In the genomic region with DNA sequence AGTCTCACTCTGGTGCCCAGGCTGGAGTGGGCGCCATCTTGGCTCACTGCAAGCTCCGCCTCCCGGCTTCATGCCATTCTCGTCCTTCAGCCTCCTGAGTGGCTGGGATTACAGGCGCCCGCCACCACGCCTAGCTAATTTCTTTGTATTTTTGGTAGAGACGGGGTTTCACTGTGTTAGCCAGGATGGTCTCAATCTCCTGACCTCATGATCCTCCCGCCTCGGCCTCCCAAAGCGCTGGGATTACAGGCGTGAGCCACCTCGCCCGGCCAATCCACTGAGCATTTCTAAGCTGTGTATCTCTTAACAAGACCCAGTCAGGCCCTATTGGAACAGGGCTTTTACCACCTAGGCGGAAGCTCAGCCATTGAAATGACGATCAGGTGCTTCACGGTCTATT, we compare ENCODE assay signal across 8 cellular contexts. TPM values are rescaled to one million over a fixed set of nuclear protein-coding genes. Genes with fewer than 3 reads are reported as not detected.
DNase-seq lines count a peak whose midpoint lies in the region; FAIRE-seq and TF ChIP-seq lines count a peak whose summit lies in the region.
"Not testable (repeated sequence)": the region's sequence is repeated elsewhere in the genome, so short reads cannot be mapped to it uniquely, and the experiment has no call there.

No MANE protein-coding gene starts in this region.

- not testable (repeated sequence) for DNase-seq in CD14-positive monocyte (ENCODE audit: low spot score); PC-9; activated CD4-positive, alpha-beta memory T cell treated with anti-CD3 and anti-CD28 coated beads for 36 hours; activated T-helper 1 cell treated with anti-CD3 and anti-CD28 coated beads, Interleukin-12 subunit alpha, Interleukin-12 subunit beta, Interleukin-2, Interleukin-4 antibody, amounts not matched to agents 30 ng/mL and 10 ng/mL and 1 ng/mL, durations not matched to agents 14 hours and 24 hours and 36 hours (ENCODE audit: low spot score); caudate nucleus (lab: John Stamatoyannopoulos, UW)
- peak; percentile 61 for DNase-seq in kidney

- not testable (repeated sequence) for H3K9ac ChIP-seq in kidney (ENCODE audit: low read length in 2 of 2)

- not testable (repeated sequence) for H3K4me3 Mint-ChIP-seq in CD14-positive monocyte; activated CD4-positive, alpha-beta memory T cell treated with anti-CD3 and anti-CD28 coated beads for 36 hours; stimulated activated naive CD8-positive, alpha-beta T cell treated with anti-CD3 and anti-CD28 coated beads, Interleukin-15, Interleukin-2, amounts not matched to agents 100 ng/mL and 50 ng/mL, for 24 hours
- peak overlapping the region; percentile 26 for H3K4me3 Mint-ChIP-seq in activated T-helper 1 cell treated with anti-CD3 and anti-CD28 coated beads, Interleukin-12 subunit alpha, Interleukin-12 subunit beta, Interleukin-2, Interleukin-4 antibody, amounts not matched to agents 30 ng/mL and 10 ng/mL and 1 ng/mL, durations not matched to agents 14 hours and 24 hours and 36 hours

- not testable (repeated sequence) for H3K27me3 ChIP-seq in PC-9 (ENCODE audit: insufficient read depth, low read depth); neutrophil

- peaks cover 21 to 28% of the 10 kb centered on the region in 2 donors for H3K36me3 Mint-ChIP-seq in CD14-positive monocyte
- H3K36me3 Mint-ChIP-seq in activated CD4-positive, alpha-beta memory T cell treated with anti-CD3 and anti-CD28 coated beads for 36 hours: peaks cover 40% of the 10 kb centered on the region
- H3K36me3 Mint-ChIP-seq in activated T-helper 1 cell treated with anti-CD3 and anti-CD28 coated beads, Interleukin-12 subunit alpha, Interleukin-12 subunit beta, Interleukin-2, Interleukin-4 antibody, amounts not matched to agents 30 ng/mL and 10 ng/mL and 1 ng/mL, durations not matched to agents 14 hours and 24 hours and 36 hours (ENCODE audit: low read depth): peaks cover 36% of the 10 kb centered on the region
- H3K36me3 Mint-ChIP-seq in stimulated activated naive CD8-positive, alpha-beta T cell treated with anti-CD3 and anti-CD28 coated beads, Interleukin-15, Interleukin-2, amounts not matched to agents 100 ng/mL and 50 ng/mL, for 24 hours (ENCODE audit: low read depth): peaks cover 47% of the 10 kb centered on the region

- H3K4me1 Mint-ChIP-seq in CD14-positive monocyte: peaks cover 78% of the 10 kb centered on the region
- peaks cover 63% of the 10 kb centered on the region for H3K4me1 Mint-ChIP-seq in activated CD4-positive, alpha-beta memory T cell treated with anti-CD3 and anti-CD28 coated beads for 36 hours (ENCODE audit: low read depth)
- H3K4me1 Mint-ChIP-seq in activated T-helper 1 cell treated with anti-CD3 and anti-CD28 coated beads, Interleukin-12 subunit alpha, Interleukin-12 subunit beta, Interleukin-2, Interleukin-4 antibody, amounts not matched to agents 30 ng/mL and 10 ng/mL and 1 ng/mL, durations not matched to agents 14 hours and 24 hours and 36 hours (ENCODE audit: low read depth): peaks cover 83% of the 10 kb centered on the region
- peaks cover 80% of the 10 kb centered on the region for H3K4me1 Mint-ChIP-seq in stimulated activated naive CD8-positive, alpha-beta T cell treated with anti-CD3 and anti-CD28 coated beads, Interleukin-15, Interleukin-2, amounts not matched to agents 100 ng/mL and 50 ng/mL, for 24 hours (ENCODE audit: low read depth)

- H3K27ac ChIP-seq in PC-9 (peak overlapping the region; percentile 95; the same call in 1 of the 2 replicates), caudate nucleus (ENCODE audit: low read depth, low read length) (peak overlapping the region; percentile 67), neutrophil (peak overlapping the region; percentile 100)
- not testable (repeated sequence) for H3K27ac ChIP-seq in kidney (ENCODE audit: low read depth in 2 of 2, low read length in 2 of 2)

- H3K4me2 ChIP-seq in PC-9: peak overlapping the region; percentile 99

- H3K36me3 ChIP-seq in PC-9 (ENCODE audit: low read depth): peaks cover 18% of the 10 kb centered on the region
- not testable (repeated sequence) for H3K36me3 ChIP-seq in kidney (ENCODE audit: control insufficient read depth in 1 of 2, insufficient read depth in 2 of 2, low read length in 2 of 2); neutrophil

- TF ChIP-seq CTCF in CD14-positive monocyte (IDR thresholded peaks at IDR 0.05); PC-9 (conservative IDR thresholded peaks at IDR 0.05); kidney (IDR thresholded peaks at IDR 0.05; ENCODE audit: borderline replicate concordance, extremely low read depth, insufficient read depth); neutrophil (IDR thresholded peaks at IDR 0.05): not testable (repeated sequence)

- BruUV-seq in PC-9 (replicated peaks; lab: Mats Ljungman, UMichigan): not testable (repeated sequence)

- not testable (repeated sequence) for FAIRE-seq in kidney (lab: Jason Lieb, UNC)

- intact Hi-C loops in CD14-positive monocyte (cut with micrococcal nuclease) (loop anchor here in 1 of 2 donors (5.0 kb wide), 1 partner anchor 64 kb away; a partner anchor contains a TSS), PC-9 (cut with micrococcal nuclease; ENCODE audit: unreplicated experiment) (loop anchor here (10.0 kb wide), 2 partner anchors 408 to 498 kb away; no protein-coding TSS in a partner anchor)
- intact Hi-C loops in activated CD4-positive, alpha-beta memory T cell treated with anti-CD3 and anti-CD28 coated beads for 36 hours (cut with micrococcal nuclease): loop anchor here (5.0 to 10.0 kb wide), 5 partner anchors 51 to 1292 kb away; a partner anchor contains a TSS
- intact Hi-C loops in activated T-helper 1 cell treated with anti-CD3 and anti-CD28 coated beads, Interleukin-12 subunit alpha, Interleukin-12 subunit beta, Interleukin-2, Interleukin-4 antibody, amounts not matched to agents 30 ng/mL and 10 ng/mL and 1 ng/mL, durations not matched to agents 14 hours and 24 hours and 36 hours (cut with micrococcal nuclease): loop anchor here (5.0 to 10.0 kb wide), 5 partner anchors 142 to 1052 kb away; a partner anchor contains a TSS
- intact Hi-C loops in kidney (cut with DNase I): not testable (repeated sequence)

- peaks cover 46% of the 10 kb centered on the region for H3F3A ChIP-seq in PC-9 (ENCODE audit: insufficient read depth, low read depth)

- POLR2A ChIA-PET in PC-9 (lab: Charles Lee; ENCODE audit: unreplicated experiment): not testable (repeated sequence)
- POLR2A ChIA-PET in activated CD4-positive, alpha-beta memory T cell treated with anti-CD3 and anti-CD28 coated beads for 36 hours (lab: Charles Lee): interaction anchor here (0.6 to 4.1 kb wide), 2 partner anchors 9 to 24 kb away, joined by 3 to 57 read pairs; a partner anchor contains a TSS

- peak overlapping the region; percentile 64 to 100 (median 96) for H3K27ac Mint-ChIP-seq in CD14-positive monocyte
- peak overlapping the region; percentile 98 for H3K27ac Mint-ChIP-seq in activated CD4-positive, alpha-beta memory T cell treated with anti-CD3 and anti-CD28 coated beads for 36 hours
- not testable (repeated sequence) for H3K27ac Mint-ChIP-seq in activated T-helper 1 cell treated with anti-CD3 and anti-CD28 coated beads, Interleukin-12 subunit alpha, Interleukin-12 subunit beta, Interleukin-2, Interleukin-4 antibody, amounts not matched to agents 30 ng/mL and 10 ng/mL and 1 ng/mL, durations not matched to agents 14 hours and 24 hours and 36 hours
- peak overlapping the region; percentile 76 for H3K27ac Mint-ChIP-seq in stimulated activated naive CD8-positive, alpha-beta T cell treated with anti-CD3 and anti-CD28 coated beads, Interleukin-15, Interleukin-2, amounts not matched to agents 100 ng/mL and 50 ng/mL, for 24 hours

- not testable (repeated sequence) for H3K9me3 ChIP-seq in PC-9 (ENCODE audit: insufficient read depth, low read depth); kidney (ENCODE audit: control insufficient read depth in 1 of 2, low read length in 2 of 2); neutrophil

- not testable (repeated sequence) for H3K27me3 Mint-ChIP-seq in CD14-positive monocyte (ENCODE audit: low read depth in 3 of 3); activated CD4-positive, alpha-beta memory T cell treated with anti-CD3 and anti-CD28 coated beads for 36 hours; activated T-helper 1 cell treated with anti-CD3 and anti-CD28 coated beads, Interleukin-12 subunit alpha, Interleukin-12 subunit beta, Interleukin-2, Interleukin-4 antibody, amounts not matched to agents 30 ng/mL and 10 ng/mL and 1 ng/mL, durations not matched to agents 14 hours and 24 hours and 36 hours (ENCODE audit: insufficient read depth); stimulated activated naive CD8-positive, alpha-beta T cell treated with anti-CD3 and anti-CD28 coated beads, Interleukin-15, Interleukin-2, amounts not matched to agents 100 ng/mL and 50 ng/mL, for 24 hours

- H2AFZ ChIP-seq in PC-9: not testable (repeated sequence)

- H3K4me3 ChIP-seq in PC-9; kidney (ENCODE audit: low read length in 2 of 2): not testable (repeated sequence)
- peak overlapping the region in 1 of 2 experiments; percentile 100 for H3K4me3 ChIP-seq in neutrophil (ENCODE audit: low read depth in 1 of 2, low read length in 1 of 2)

- not testable (repeated sequence) for H3K9me3 Mint-ChIP-seq in CD14-positive monocyte; activated CD4-positive, alpha-beta memory T cell treated with anti-CD3 and anti-CD28 coated beads for 36 hours; activated T-helper 1 cell treated with anti-CD3 and anti-CD28 coated beads, Interleukin-12 subunit alpha, Interleukin-12 subunit beta, Interleukin-2, Interleukin-4 antibody, amounts not matched to agents 30 ng/mL and 10 ng/mL and 1 ng/mL, durations not matched to agents 14 hours and 24 hours and 36 hours; stimulated activated naive CD8-positive, alpha-beta T cell treated with anti-CD3 and anti-CD28 coated beads, Interleukin-15, Interleukin-2, amounts not matched to agents 100 ng/mL and 50 ng/mL, for 24 hours

- H3K4me1 ChIP-seq in PC-9 (replicated peaks; ENCODE audit: insufficient read depth) (peaks cover 73% of the 10 kb centered on the region), kidney (ENCODE audit: control insufficient read depth in 1 of 2, insufficient read depth in 1 of 2, low read depth in 1 of 2, low read length in 2 of 2) (peaks cover 26 to 40% of the 10 kb centered on the region in 2 donors), neutrophil (ENCODE audit: control insufficient read depth in 1 of 2, insufficient read depth in 1 of 2, low read depth in 1 of 2, low read length in 1 of 2) (peaks cover 83 to 92% of the 10 kb centered on the region in 2 experiments)

- H4K20me1 ChIP-seq in PC-9 (ENCODE audit: insufficient read depth): peaks cover 15% of the 10 kb centered on the region

- not testable (repeated sequence) for H3K9me2 ChIP-seq in PC-9 (ENCODE audit: insufficient read depth)

- CTCF ChIA-PET in PC-9 (lab: Charles Lee): not testable (repeated sequence)
- CTCF ChIA-PET in activated CD4-positive, alpha-beta memory T cell treated with anti-CD3 and anti-CD28 coated beads for 36 hours (lab: Charles Lee): interaction anchor here (4.9 kb wide), 1 partner anchor 23 kb away, joined by 89 read pairs; a partner anchor contains a TSS

- peaks cover 55% of the 10 kb centered on the region for H3K79me2 ChIP-seq in PC-9 (ENCODE audit: low read depth)

RNA-seq across cellular contexts. Expression of a gene that starts 3.1 kb away (rescaled TPM):
- 10 to 100 TPM; 17.1 to 17.7 TPM for polyA plus RNA-seq in CD14-positive monocyte
- total RNA-seq in PC-9 (2021): 10.9 and 11.5 TPM in 2 replicates
- total RNA-seq in activated CD4-positive, alpha-beta memory T cell treated with anti-CD3 and anti-CD28 coated beads for 36 hours: 1 to 10 TPM; 4.1 to 4.2 TPM
- 8.6 and 10.7 TPM in 2 replicates for total RNA-seq in activated T-helper 1 cell treated with anti-CD3 and anti-CD28 coated beads, Interleukin-12 subunit alpha, Interleukin-12 subunit beta, Interleukin-2, Interleukin-4 antibody, amounts not matched to agents 30 ng/mL and 10 ng/mL and 1 ng/mL, durations not matched to agents 14 hours and 24 hours and 36 hours
- 7.0 TPM for total RNA-seq in kidney
- polyA plus RNA-seq in kidney (ENCODE audit: insufficient read depth, low read depth, low replicate concordance): 5.9 TPM

RNA-seq across cellular contexts. Expression of a gene that starts 5.1 kb away (rescaled TPM):
- polyA plus RNA-seq in CD14-positive monocyte (10 to 100 TPM; 15.4 to 36.4 TPM), kidney (ENCODE audit: insufficient read depth, low read depth, low replicate concordance) (65.4 TPM)
- total RNA-seq in PC-9 (2021) (101 and 125 TPM in 2 replicates), kidney (77.4 TPM)
- total RNA-seq in activated CD4-positive, alpha-beta memory T cell treated with anti-CD3 and anti-CD28 coated beads for 36 hours: 10 to 100 TPM; 55.2 to 56.0 TPM
- 61.8 and 62.8 TPM in 2 replicates for total RNA-seq in activated T-helper 1 cell treated with anti-CD3 and anti-CD28 coated beads, Interleukin-12 subunit alpha, Interleukin-12 subunit beta, Interleukin-2, Interleukin-4 antibody, amounts not matched to agents 30 ng/mL and 10 ng/mL and 1 ng/mL, durations not matched to agents 14 hours and 24 hours and 36 hours

RNA-seq across cellular contexts. Expression of a gene that starts 5.4 kb away (rescaled TPM):
- 1 to 10 TPM; 2.1 to 2.9 TPM for polyA plus RNA-seq in CD14-positive monocyte
- total RNA-seq in PC-9 (2021): 85.7 and 94.8 TPM in 2 replicates
- total RNA-seq in activated CD4-positive, alpha-beta memory T cell treated with anti-CD3 and anti-CD28 coated beads for 36 hours: 10 to 100 TPM; 18.4 to 19.1 TPM
- total RNA-seq in activated T-helper 1 cell treated with anti-CD3 and anti-CD28 coated beads, Interleukin-12 subunit alpha, Interleukin-12 subunit beta, Interleukin-2, Interleukin-4 antibody, amounts not matched to agents 30 ng/mL and 10 ng/mL and 1 ng/mL, durations not matched to agents 14 hours and 24 hours and 36 hours: 21.9 and 25.2 TPM in 2 replicates
- 22.1 TPM for total RNA-seq in kidney
- 3.0 TPM for polyA plus RNA-seq in kidney (ENCODE audit: insufficient read depth, low read depth, low replicate concordance)

RNA-seq across cellular contexts. Expression of a gene that starts 23.3 kb away (rescaled TPM):
- polyA plus RNA-seq in CD14-positive monocyte: 1 to 10 TPM; 7.3 to 7.4 TPM
- 49.8 and 70.3 TPM in 2 replicates for total RNA-seq in PC-9 (2021)
- 10 to 100 TPM; 32.6 to 33.9 TPM for total RNA-seq in activated CD4-positive, alpha-beta memory T cell treated with anti-CD3 and anti-CD28 coated beads for 36 hours
- total RNA-seq in activated T-helper 1 cell treated with anti-CD3 and anti-CD28 coated beads, Interleukin-12 subunit alpha, Interleukin-12 subunit beta, Interleukin-2, Interleukin-4 antibody, amounts not matched to agents 30 ng/mL and 10 ng/mL and 1 ng/mL, durations not matched to agents 14 hours and 24 hours and 36 hours: 49.8 and 55.4 TPM in 2 replicates
- 50.9 TPM for total RNA-seq in kidney
- 26.3 TPM for polyA plus RNA-seq in kidney (ENCODE audit: insufficient read depth, low read depth, low replicate concordance)
